8 cellular contexts compared by ENCODE assay signal in the genomic region with DNA sequence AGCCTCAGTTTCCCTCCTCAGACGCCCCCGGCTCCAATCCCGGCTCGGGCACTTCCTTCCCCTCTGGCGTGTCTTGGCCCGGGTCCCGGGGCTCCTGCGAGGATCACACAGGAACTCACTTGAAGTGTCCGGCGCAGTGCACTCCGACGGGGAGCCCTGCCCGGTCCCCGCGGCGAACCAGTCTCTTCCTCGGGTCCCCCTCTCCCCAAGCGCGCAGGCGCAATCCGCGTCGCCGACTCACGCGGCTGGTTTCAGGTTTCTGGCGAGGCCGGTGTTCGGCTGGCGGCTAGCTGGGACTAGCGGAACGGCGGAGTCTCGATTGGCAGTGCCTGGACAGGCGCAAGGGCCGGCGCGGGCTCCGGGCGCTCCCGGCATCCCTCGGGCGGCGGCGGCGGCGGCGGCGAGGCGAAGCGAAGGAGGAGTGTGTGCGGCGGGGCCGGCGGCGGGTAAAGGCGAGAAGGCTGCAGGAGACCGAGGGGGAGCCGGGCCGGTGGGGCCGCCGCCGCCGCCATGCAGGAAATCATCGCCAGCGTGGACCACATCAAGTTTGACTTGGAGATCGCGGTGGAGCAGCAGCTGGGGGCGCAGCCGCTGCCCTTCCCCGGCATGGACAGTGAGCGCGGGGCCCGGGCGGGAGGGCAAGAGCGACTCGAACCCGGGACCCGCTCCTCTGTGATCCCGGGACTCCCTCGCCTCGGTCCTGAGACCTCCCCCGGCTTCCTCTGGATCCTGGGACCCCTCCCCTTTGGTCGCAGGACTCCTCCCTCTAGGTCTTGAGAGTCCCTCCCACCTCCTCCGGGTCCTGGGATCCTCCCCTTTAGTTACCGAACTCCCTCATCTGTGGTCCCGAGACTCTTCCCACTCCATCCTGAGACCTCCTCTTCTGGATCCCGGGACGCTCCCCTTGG. TPM values are rescaled to one million over a fixed set of nuclear protein-coding genes. Genes with fewer than 3 reads are reported as not detected.
DNase-seq lines count a peak whose midpoint lies in the region; ATAC-seq and TF ChIP-seq lines count a peak whose summit lies in the region.

A gene (plus strand): TSS at position 371 of the 908 bp plus-strand sequence. CDS start 140 bp downstream, at position 511.
A gene with protein sequence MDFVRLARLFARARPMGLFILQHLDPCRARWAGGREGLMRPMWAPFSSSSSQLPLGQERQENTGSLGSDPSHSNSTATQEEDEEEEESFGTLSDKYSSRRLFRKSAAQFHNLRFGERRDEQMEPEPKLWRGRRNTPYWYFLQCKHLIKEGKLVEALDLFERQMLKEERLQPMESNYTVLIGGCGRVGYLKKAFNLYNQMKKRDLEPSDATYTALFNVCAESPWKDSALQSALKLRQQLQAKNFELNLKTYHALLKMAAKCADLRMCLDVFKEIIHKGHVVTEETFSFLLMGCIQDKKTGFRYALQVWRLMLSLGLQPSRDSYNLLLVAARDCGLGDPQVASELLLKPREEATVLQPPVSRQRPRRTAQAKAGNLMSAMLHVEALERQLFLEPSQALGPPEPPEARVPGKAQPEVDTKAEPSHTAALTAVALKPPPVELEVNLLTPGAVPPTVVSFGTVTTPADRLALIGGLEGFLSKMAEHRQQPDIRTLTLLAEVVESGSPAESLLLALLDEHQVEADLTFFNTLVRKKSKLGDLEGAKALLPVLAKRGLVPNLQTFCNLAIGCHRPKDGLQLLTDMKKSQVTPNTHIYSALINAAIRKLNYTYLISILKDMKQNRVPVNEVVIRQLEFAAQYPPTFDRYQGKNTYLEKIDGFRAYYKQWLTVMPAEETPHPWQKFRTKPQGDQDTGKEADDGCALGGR (minus strand): TSS at position 226 of the 908 bp plus-strand sequence. CDS start 3,556 bp downstream, outside the sequence.

- peak; percentile 83 for TF ChIP-seq POLR2A in GM19099 (IDR thresholded peaks at IDR 0.05; ENCODE audit: extremely low read depth, insufficient read length, low read depth)

- peak; percentile 27 for TF ChIP-seq CTCF in chondrocyte (IDR thresholded peaks at IDR 0.05)

- peaks cover 10% of the 10 kb centered on the region for H3K36me3 Mint-ChIP-seq in chondrocyte (ENCODE audit: low read depth)

- ATAC-seq in HG03378 (IDR thresholded peaks at IDR 0.05; ENCODE audit: unreplicated experiment), result peak; percentile 87

- no peaks in the 10 kb centered on the region for H3K9me3 Mint-ChIP-seq in chondrocyte (ENCODE audit: low read depth)

- peak within 1 kb of the TSS; percentile 99 for H3K4me3 Mint-ChIP-seq in chondrocyte (ENCODE audit: unreplicated experiment)

- peaks cover 46% of the 10 kb centered on the region for H3K4me1 Mint-ChIP-seq in chondrocyte (ENCODE audit: low read depth)

- H3K27me3 Mint-ChIP-seq in chondrocyte (ENCODE audit: low read depth), result no peaks in the 10 kb centered on the region

- DNase-seq in Ammon's horn (ENCODE audit: low spot score) (peak; percentile 96), NCI-H446 treated with DMSO at 0.1 percent for 48 hours (lab: John Stamatoyannopoulos, UW) (peak; percentile 78), chondrocyte (ENCODE audit: low spot score) (peak; percentile 98), kidney tubule cell (ENCODE audit: low spot score) (peak; percentile 96)
- peak; percentile 85 to 87 for DNase-seq in activated CD4-positive, alpha-beta T cell treated with anti-CD3 and anti-CD28 coated beads for 24 hours (ENCODE audit: low read depth in 2 of 2)
- peak; percentile 74 to 81 for DNase-seq in stimulated activated CD4-positive, alpha-beta T cell treated with anti-CD3 and anti-CD28 coated beads, Interleukin-1b, Interleukin-23, amount 100 ng/mL, for 1 hour (ENCODE audit: low read depth in 2 of 2)

- H3K27ac Mint-ChIP-seq in chondrocyte (ENCODE audit: unreplicated experiment), result peak within 1 kb of the TSS; percentile 98

RNA-seq across cellular contexts. Expression of the first gene that starts in this region (rescaled TPM):
- total RNA-seq in chondrocyte, result 25.4 to 36.6 TPM (median 29.0 TPM) in 3 replicates

RNA-seq across cellular contexts. Expression of the second gene that starts in this region (rescaled TPM):
- total RNA-seq in chondrocyte, result 4.4 to 5.8 TPM (median 5.4 TPM) in 3 replicates

Comparison
In these comparisons a context has a peak if more than half of its experiments do, and no peak if none do; other contexts are left out.
1. Peak in every context shown above with its lines: DNase-seq and ATAC-seq.